Comparison of ENCODE assay signal across 8 cellular contexts in genomic region chrX:46791927-46792825, GRCh38. TPM values are rescaled to one million over a fixed set of nuclear protein-coding genes. Genes with fewer than 3 reads are reported as not detected.
DNase-seq lines count a peak whose midpoint lies in the region; ATAC-seq, FAIRE-seq and TF ChIP-seq lines count a peak whose summit lies in the region.

No MANE protein-coding gene starts in this region.

- H3K9me3 ChIP-seq in MG63: no peaks in the 10 kb centered on the region
- no peaks in the 10 kb centered on the region for H3K9me3 ChIP-seq in keratinocyte (ENCODE audit: control insufficient read depth, low read depth, low read length)

- ATAC-seq in GM18508 (IDR thresholded peaks at IDR 0.05; ENCODE audit: insufficient read depth, unreplicated experiment) (peak; percentile 53), GM21786 (IDR thresholded peaks at IDR 0.05; ENCODE audit: unreplicated experiment) (no peak), HG02759 (IDR thresholded peaks at IDR 0.05; ENCODE audit: unreplicated experiment) (no peak)

- intact Hi-C loops in activated T-helper 2 cell treated with anti-CD3 and anti-CD28 coated beads, Interferon-gamma antibody, Interleukin-2, Interleukin-4, amounts not matched to agents 10 μg/mL and 5 μg/mL and 100 μg/mL, durations not matched to agents 14 hours and 24 hours and 36 hours (cut with micrococcal nuclease): loop anchor here (10.0 kb wide), 3 partner anchors 87 to 217 kb away; partner anchors contain the start of gene CHST7

- no peaks in the 10 kb centered on the region for H3K9me1 ChIP-seq in keratinocyte (ENCODE audit: control insufficient read depth, extremely low read depth, insufficient read depth, low read length)

- H3K27ac Mint-ChIP-seq in activated T-helper 2 cell treated with anti-CD3 and anti-CD28 coated beads, Interferon-gamma antibody, Interleukin-2, Interleukin-4, amounts not matched to agents 10 μg/mL and 5 μg/mL and 100 μg/mL, durations not matched to agents 14 hours and 24 hours and 36 hours: peak overlapping the region; percentile 58

- H2AFZ ChIP-seq in ACC112 (ENCODE audit: low read length, unreplicated experiment): peak overlapping the region; percentile 75
- H2AFZ ChIP-seq in keratinocyte (ENCODE audit: control insufficient read depth, low read length): no peak overlapping the region

- H3K27me3 ChIP-seq in ACC112 (ENCODE audit: insufficient read depth, low read length) (no peaks in the 10 kb centered on the region), MG63 (no peaks in the 10 kb centered on the region), keratinocyte (ENCODE audit: control insufficient read depth, extremely low read depth, insufficient read depth, low read length) (no peaks in the 10 kb centered on the region)

- H3K36me3 Mint-ChIP-seq in activated T-helper 2 cell treated with anti-CD3 and anti-CD28 coated beads, Interferon-gamma antibody, Interleukin-2, Interleukin-4, amounts not matched to agents 10 μg/mL and 5 μg/mL and 100 μg/mL, durations not matched to agents 14 hours and 24 hours and 36 hours (ENCODE audit: low read depth): no peaks in the 10 kb centered on the region

- no peak for TF ChIP-seq CTCF in keratinocyte (optimal IDR thresholded peaks at IDR 0.05 in 1 of 3, IDR thresholded peaks at IDR 0.05 in 1 of 3, conservative IDR thresholded peaks at IDR 0.05 in 1 of 3; ENCODE audit: extremely low read depth in 1 of 3, insufficient read depth in 2 of 3, low read length in 3 of 3)

- H3K79me2 ChIP-seq in ACC112 (ENCODE audit: control insufficient read depth, insufficient read depth, low read length, unreplicated experiment) (no peaks in the 10 kb centered on the region), keratinocyte (ENCODE audit: control insufficient read depth, insufficient read depth, low read length) (no peaks in the 10 kb centered on the region)

- peak overlapping the region; percentile 79 for H3K4me2 ChIP-seq in keratinocyte (ENCODE audit: control insufficient read depth, extremely low read depth, insufficient read depth, low read depth, low read length)

- FAIRE-seq in keratinocyte (lab: Jason Lieb, UNC): peak; percentile 44

- H3K4me3 Mint-ChIP-seq in activated T-helper 2 cell treated with anti-CD3 and anti-CD28 coated beads, Interferon-gamma antibody, Interleukin-2, Interleukin-4, amounts not matched to agents 10 μg/mL and 5 μg/mL and 100 μg/mL, durations not matched to agents 14 hours and 24 hours and 36 hours (ENCODE audit: low read depth): no peak overlapping the region

- peak overlapping the region; percentile 52 for H3K9ac ChIP-seq in keratinocyte (ENCODE audit: control insufficient read depth, extremely low read depth, insufficient read depth, low read length)

- no peaks in the 10 kb centered on the region for H3K9me3 Mint-ChIP-seq in activated T-helper 2 cell treated with anti-CD3 and anti-CD28 coated beads, Interferon-gamma antibody, Interleukin-2, Interleukin-4, amounts not matched to agents 10 μg/mL and 5 μg/mL and 100 μg/mL, durations not matched to agents 14 hours and 24 hours and 36 hours

- H3K27me3 Mint-ChIP-seq in activated T-helper 2 cell treated with anti-CD3 and anti-CD28 coated beads, Interferon-gamma antibody, Interleukin-2, Interleukin-4, amounts not matched to agents 10 μg/mL and 5 μg/mL and 100 μg/mL, durations not matched to agents 14 hours and 24 hours and 36 hours (ENCODE audit: low read depth): no peaks in the 10 kb centered on the region

- DNase-seq in MG63 (peak; percentile 87), keratinocyte (ENCODE audit: low read depth, low spot score) (no peak), NCI-H446 (lab: John Stamatoyannopoulos, UW) (no peak)
- DNase-seq in activated T-helper 2 cell treated with anti-CD3 and anti-CD28 coated beads, Interferon-gamma antibody, Interleukin-2, Interleukin-4, amounts not matched to agents 10 μg/mL and 5 μg/mL and 100 μg/mL, durations not matched to agents 14 hours and 24 hours and 36 hours (ENCODE audit: low spot score): no peak

- H3K27ac ChIP-seq in ACC112 (ENCODE audit: low read depth, low read length): peak overlapping the region; percentile 99
- peak overlapping the region; percentile 88 for H3K27ac ChIP-seq in keratinocyte (ENCODE audit: control insufficient read depth, insufficient read depth, low read length)

- peaks cover 18% of the 10 kb centered on the region for H3K4me1 Mint-ChIP-seq in activated T-helper 2 cell treated with anti-CD3 and anti-CD28 coated beads, Interferon-gamma antibody, Interleukin-2, Interleukin-4, amounts not matched to agents 10 μg/mL and 5 μg/mL and 100 μg/mL, durations not matched to agents 14 hours and 24 hours and 36 hours (ENCODE audit: low read depth)

- H3K36me3 ChIP-seq in ACC112 (ENCODE audit: insufficient read depth, low read length) (no peaks in the 10 kb centered on the region), MG63 (no peaks in the 10 kb centered on the region), keratinocyte (ENCODE audit: control insufficient read depth in 2 of 2, extremely low read depth in 1 of 2, insufficient read depth in 2 of 2, low read length in 2 of 2) (no peaks in the 10 kb centered on the region)

- H3K4me3 ChIP-seq in ACC112 (ENCODE audit: low read depth, low read length): peak overlapping the region; percentile 69
- no peak overlapping the region for H3K4me3 ChIP-seq in MG63
- peak overlapping the region in 2 of 3 experiments; percentile 31 to 49 for H3K4me3 ChIP-seq in keratinocyte (ENCODE audit: control insufficient read depth in 2 of 3, extremely low read depth in 1 of 3, insufficient read depth in 2 of 3, low read depth in 1 of 3, low read length in 3 of 3)

- H3K4me1 ChIP-seq in ACC112 (ENCODE audit: control insufficient read depth, insufficient read depth, low read length, unreplicated experiment) (peaks cover 25% of the 10 kb centered on the region), keratinocyte (ENCODE audit: control insufficient read depth, extremely low read depth, insufficient read depth, low read length) (peaks cover 24% of the 10 kb centered on the region)

- dilution Hi-C loops in keratinocyte (cut with MboI; ENCODE audit: extremely low pct_ligation_motif_present, low sequenced_read_pairs): no loop called here

- no peaks in the 10 kb centered on the region for H4K20me1 ChIP-seq in keratinocyte (ENCODE audit: control insufficient read depth, extremely low read depth, insufficient read depth, low read length)

RNA-seq across cellular contexts. Expression of gene SLC9A7, which starts 33.3 kb away (rescaled TPM):
- 1.2 and 1.4 TPM in 2 replicates for total RNA-seq in MG63 (2014; rRNA removed; shearing (Covaris generic); ENCODE audit: low replicate concordance)
- 42.5 and 44.2 TPM in 2 replicates for total RNA-seq in activated T-helper 2 cell treated with anti-CD3 and anti-CD28 coated beads, Interferon-gamma antibody, Interleukin-2, Interleukin-4, amounts not matched to agents 10 μg/mL and 5 μg/mL and 100 μg/mL, durations not matched to agents 14 hours and 24 hours and 36 hours
- 8.1 to 11.0 TPM (median 10.1 TPM) in 3 replicates for polyA plus RNA-seq in keratinocyte
- 2.9 TPM for polyA plus RNA-seq in keratinocyte (2011; ENCODE audit: low read depth)
- polyA plus RNA-seq in keratinocyte (2011; cell fraction: cytosol; rRNA removed): 5.9 TPM in 2 replicates
- 21.5 and 21.8 TPM in 2 replicates for polyA plus RNA-seq in keratinocyte (2011; cell fraction: nucleus; rRNA removed)
- 3.6 and 7.6 TPM in 2 replicates for polyA plus RNA-seq in keratinocyte (2012; ENCODE audit: low replicate concordance)
- 33.9 to 36.4 TPM (median 35.2 TPM) in 3 replicates for polyA minus RNA-seq in keratinocyte
- polyA minus RNA-seq in keratinocyte (2011; cell fraction: cytosol; rRNA and poly(A)+ RNA removed): 17.1 TPM
- 37.7 and 56.2 TPM in 2 replicates for polyA minus RNA-seq in keratinocyte (2011; cell fraction: nucleus; rRNA and poly(A)+ RNA removed)

RNA-seq across cellular contexts. Expression of gene RP2, which starts 44.7 kb away (rescaled TPM):
- 6.3 and 11.5 TPM in 2 replicates for total RNA-seq in MG63 (2014; rRNA removed; shearing (Covaris generic); ENCODE audit: low replicate concordance)
- total RNA-seq in activated T-helper 2 cell treated with anti-CD3 and anti-CD28 coated beads, Interferon-gamma antibody, Interleukin-2, Interleukin-4, amounts not matched to agents 10 μg/mL and 5 μg/mL and 100 μg/mL, durations not matched to agents 14 hours and 24 hours and 36 hours: 8.8 and 9.6 TPM in 2 replicates
- 10.8 to 20.9 TPM (median 17.0 TPM) in 3 replicates for polyA plus RNA-seq in keratinocyte
- 6.4 TPM for polyA plus RNA-seq in keratinocyte (2011; ENCODE audit: low read depth)
- 9.5 and 17.5 TPM in 2 replicates for polyA plus RNA-seq in keratinocyte (2011; cell fraction: cytosol; rRNA removed)
- 16.6 and 18.4 TPM in 2 replicates for polyA plus RNA-seq in keratinocyte (2011; cell fraction: nucleus; rRNA removed)
- polyA plus RNA-seq in keratinocyte (2012; ENCODE audit: low replicate concordance): 9.4 and 11.3 TPM in 2 replicates
- 3.8 to 15.7 TPM (median 12.2 TPM) in 3 replicates for polyA minus RNA-seq in keratinocyte
- polyA minus RNA-seq in keratinocyte (2011; cell fraction: cytosol; rRNA and poly(A)+ RNA removed): 12.7 TPM
- polyA minus RNA-seq in keratinocyte (2011; cell fraction: nucleus; rRNA and poly(A)+ RNA removed): 12.5 and 23.5 TPM in 2 replicates

Comparison
In these comparisons a context has a peak if more than half of its experiments do, and no peak if none do; other contexts are left out.
1. RNA of gene SLC9A7, which starts 33.3 kb away (total RNA-seq): 42.5 to 44.2 TPM in activated T-helper 2 cell treated with anti-CD3 and anti-CD28 coated beads, Interferon-gamma antibody, Interleukin-2, Interleukin-4, amounts not matched to agents 10 μg/mL and 5 μg/mL and 100 μg/mL, durations not matched to agents 14 hours and 24 hours and 36 hours; 1.2 to 1.4 TPM in MG63; every median in the first group is over 10 times any median in the second.